In genomic region chr11:132779487-132779886, GRCh38 we compare ENCODE assay signal across 1 cellular context.
TF ChIP-seq lines count a peak whose summit lies in the region.

No MANE protein-coding gene starts in this region.

TF ChIP-seq in GM23338, 12 proteins besides CTCF, POLR2A, EP300 and RAD21 (continued from another document):
- TF ChIP-seq ETS1 (IDR thresholded peaks at IDR 0.05) (no peak), EZH2phosphoT487 (IDR thresholded peaks at IDR 0.05; ENCODE audit: unreplicated experiment) (no peak), ZNF114 (CRISPR knock-in tag; IDR thresholded peaks at IDR 0.05) (no peak), STAT1 (IDR thresholded peaks at IDR 0.05; ENCODE audit: unreplicated experiment) (no peak), CREB1 (CRISPR knock-in tag; IDR thresholded peaks at IDR 0.05; ENCODE audit: low read depth) (no peak), ZNF331 (CRISPR knock-in tag; IDR thresholded peaks at IDR 0.05; ENCODE audit: low read depth) (no peak), POLR2AphosphoS5 (IDR thresholded peaks at IDR 0.05; ENCODE audit: low read depth) (no peak), NANOG (IDR thresholded peaks at IDR 0.05; ENCODE audit: borderline replicate concordance) (no peak), EZH2 (IDR thresholded peaks at IDR 0.05; ENCODE audit: low read depth, unreplicated experiment) (no peak)
- TF ChIP-seq, protein P1, sequence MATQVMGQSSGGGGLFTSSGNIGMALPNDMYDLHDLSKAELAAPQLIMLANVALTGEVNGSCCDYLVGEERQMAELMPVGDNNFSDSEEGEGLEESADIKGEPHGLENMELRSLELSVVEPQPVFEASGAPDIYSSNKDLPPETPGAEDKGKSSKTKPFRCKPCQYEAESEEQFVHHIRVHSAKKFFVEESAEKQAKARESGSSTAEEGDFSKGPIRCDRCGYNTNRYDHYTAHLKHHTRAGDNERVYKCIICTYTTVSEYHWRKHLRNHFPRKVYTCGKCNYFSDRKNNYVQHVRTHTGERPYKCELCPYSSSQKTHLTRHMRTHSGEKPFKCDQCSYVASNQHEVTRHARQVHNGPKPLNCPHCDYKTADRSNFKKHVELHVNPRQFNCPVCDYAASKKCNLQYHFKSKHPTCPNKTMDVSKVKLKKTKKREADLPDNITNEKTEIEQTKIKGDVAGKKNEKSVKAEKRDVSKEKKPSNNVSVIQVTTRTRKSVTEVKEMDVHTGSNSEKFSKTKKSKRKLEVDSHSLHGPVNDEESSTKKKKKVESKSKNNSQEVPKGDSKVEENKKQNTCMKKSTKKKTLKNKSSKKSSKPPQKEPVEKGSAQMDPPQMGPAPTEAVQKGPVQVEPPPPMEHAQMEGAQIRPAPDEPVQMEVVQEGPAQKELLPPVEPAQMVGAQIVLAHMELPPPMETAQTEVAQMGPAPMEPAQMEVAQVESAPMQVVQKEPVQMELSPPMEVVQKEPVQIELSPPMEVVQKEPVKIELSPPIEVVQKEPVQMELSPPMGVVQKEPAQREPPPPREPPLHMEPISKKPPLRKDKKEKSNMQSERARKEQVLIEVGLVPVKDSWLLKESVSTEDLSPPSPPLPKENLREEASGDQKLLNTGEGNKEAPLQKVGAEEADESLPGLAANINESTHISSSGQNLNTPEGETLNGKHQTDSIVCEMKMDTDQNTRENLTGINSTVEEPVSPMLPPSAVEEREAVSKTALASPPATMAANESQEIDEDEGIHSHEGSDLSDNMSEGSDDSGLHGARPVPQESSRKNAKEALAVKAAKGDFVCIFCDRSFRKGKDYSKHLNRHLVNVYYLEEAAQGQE (IDR thresholded peaks at IDR 0.05; ENCODE audit: unreplicated experiment), result no peak
TF ChIP-seq in GM23338: peak in this region for 0.
